2 cellular contexts compared by ENCODE assay signal in the genomic region with DNA sequence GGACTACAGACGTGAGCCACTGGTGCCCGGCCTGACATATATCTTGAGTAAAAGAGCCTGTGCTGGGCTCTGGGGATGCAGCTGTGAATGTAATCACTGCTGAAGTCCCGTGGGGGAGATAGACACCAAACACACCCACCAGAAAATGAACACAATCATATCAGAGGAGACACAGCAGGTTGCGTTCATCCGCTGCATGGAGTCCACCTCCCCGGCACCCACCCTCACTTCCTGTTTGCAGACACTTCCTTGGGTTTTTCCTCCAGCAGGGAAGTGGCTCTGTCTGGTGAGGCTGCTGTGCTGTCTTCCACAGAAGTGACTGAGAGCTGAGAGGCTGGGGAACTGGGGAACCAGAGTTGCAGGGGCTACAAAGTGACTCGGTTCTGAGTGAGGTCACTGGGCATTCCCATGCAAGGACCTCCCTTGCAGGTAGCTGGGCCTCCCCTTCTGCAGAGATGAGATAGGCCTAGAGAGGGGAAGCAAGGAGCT.
A peak's percentile ranks its signal among the peaks of the same experiment; 100 is the strongest.
TF ChIP-seq lines count a peak whose summit lies in the region.

No MANE protein-coding gene starts in this region.

TF ChIP-seq in HEK293, 187 proteins besides CTCF, POLR2A, EP300 and RAD21:
- TF ChIP-seq ZNF362 (tag by site-specific recombination; IDR thresholded peaks at IDR 0.05) (no peak), ZNF585B (tag by site-specific recombination; IDR thresholded peaks at IDR 0.05) (no peak), EGR2 (tag by site-specific recombination; IDR thresholded peaks at IDR 0.05; ENCODE audit: low read depth) (0 out of 2 replicates have a peak, but pooled peaks have one; percentile 19), ZNF311 (tag by site-specific recombination; IDR thresholded peaks at IDR 0.05; ENCODE audit: borderline replicate concordance) (no peak), ZNF366 (tag by site-specific recombination; conservative IDR thresholded peaks at IDR 0.05) (no peak), ZNF791 (tag by site-specific recombination; IDR thresholded peaks at IDR 0.05) (no peak), ZIC2 (tag by site-specific recombination; IDR thresholded peaks at IDR 0.05) (peak; percentile 37)
TF ChIP-seq in HEK293: peak in this region for 2.

TF ChIP-seq in K562, 482 proteins besides CTCF, POLR2A, EP300 and RAD21:
- TF ChIP-seq ZNF347 (CRISPR knock-in tag; IDR thresholded peaks at IDR 0.05; ENCODE audit: low read depth) (no peak), ETV6 (IDR thresholded peaks at IDR 0.05; ENCODE audit: borderline replicate concordance in 1 of 2, low read depth in 2 of 2, low read length in 1 of 2) (peak in 1 of 2 experiments; percentile 61; a peak in 1 of 4 replicates), ETV6 (CRISPR knock-in tag; IDR thresholded peaks at IDR 0.05; ENCODE audit: borderline replicate concordance) (no peak), ZNF23 (CRISPR knock-in tag; IDR thresholded peaks at IDR 0.05) (no peak), CLOCK (CRISPR knock-in tag; IDR thresholded peaks at IDR 0.05; ENCODE audit: borderline replicate concordance) (no peak), NCOR1 (IDR thresholded peaks at IDR 0.05) (peak; percentile 4; the same call in 1 of the 2 replicates), CBFA2T2 (conservative IDR thresholded peaks at IDR 0.05) (peak; percentile 47), ZNF217 (CRISPR knock-in tag; IDR thresholded peaks at IDR 0.05) (no peak), SPI1 (IDR thresholded peaks at IDR 0.05; ENCODE audit: borderline replicate concordance, low read depth, low read length) (peak; percentile 66; the same call in 1 of the 2 replicates), ARID1B (IDR thresholded peaks at IDR 0.05) (0 out of 2 replicates have a peak, but pooled peaks have one; percentile 11), CBFA2T3 (IDR thresholded peaks at IDR 0.05) (peak; percentile 75), TCF3 (CRISPR knock-in tag; IDR thresholded peaks at IDR 0.05) (peak; percentile 34; the same call in 1 of the 2 replicates), ZNF239 (CRISPR knock-in tag; IDR thresholded peaks at IDR 0.05) (no peak), KDM1A (IDR thresholded peaks at IDR 0.05) (peak; percentile 32 to 56; a peak in 1 of 4 replicates)
TF ChIP-seq in K562: peak in this region for 8.
